Comparison of ENCODE assay signal across 15 cellular contexts in genomic region chr12:101784376-101784775, GRCh38. TPM values are rescaled to one million over a fixed set of nuclear protein-coding genes. Genes with fewer than 3 reads are reported as not detected.
A peak's percentile ranks its signal among the peaks of the same experiment; 100 is the strongest.
DNase-seq lines count a peak whose midpoint lies in the region; ATAC-seq and TF ChIP-seq lines count a peak whose summit lies in the region.
"Had no signal": no experiment of that assay in that cellular context is flagged by ENCODE, and none has a peak within 500 bp of the region (broad histone marks: within the 10 kb centered on the region; RNA-seq: fewer than 3 reads in every experiment).

No MANE protein-coding gene starts in this region.

- no peak for TF ChIP-seq CTCF in DND-41 (IDR thresholded peaks at IDR 0.05; ENCODE audit: borderline replicate concordance, extremely low read depth, low read length, poor library complexity, severe bottlenecking)
- no peak for TF ChIP-seq CTCF in endodermal cell (conservative IDR thresholded peaks at IDR 0.05)
- TF ChIP-seq CTCF in prostate gland (IDR thresholded peaks at IDR 0.05) = no peak
- TF ChIP-seq CTCF in esophagus muscularis mucosa (IDR thresholded peaks at IDR 0.05) = no peak

- H3K9me3 ChIP-seq in DND-41 (ENCODE audit: insufficient read depth, low read length, severe bottlenecking) = no peaks in the 10 kb centered on the region
- H3K9me3 ChIP-seq in T-helper 17 cell (ENCODE audit: control insufficient read depth, low read length, poor library complexity, severe bottlenecking) = no peaks in the 10 kb centered on the region
- H3K9me3 ChIP-seq in endodermal cell (ENCODE audit: control insufficient read depth, low read length) = no peaks in the 10 kb centered on the region
- H3K9me3 ChIP-seq in prostate gland = no peaks in the 10 kb centered on the region
- H3K9me3 ChIP-seq in esophagus muscularis mucosa = no peaks in the 10 kb centered on the region

- H3K27ac ChIP-seq in DND-41 (ENCODE audit: low read length) = peak overlapping the region; percentile 42; the same call in 1 of the 2 replicates
- no peak overlapping the region for H3K27ac ChIP-seq in endodermal cell (ENCODE audit: low read depth, low read length)
- peak overlapping the region; percentile 35 to 60 for H3K27ac ChIP-seq in prostate gland
- no peak overlapping the region for H3K27ac ChIP-seq in esophagus muscularis mucosa (replicated peaks in 1 of 4)

- H2AFZ ChIP-seq in DND-41 (ENCODE audit: low read depth, low read length) = no peak overlapping the region

- H3K4me1 Mint-ChIP-seq in T-helper 17 cell (peaks cover 12% of the 10 kb centered on the region), endodermal cell (no peaks in the 10 kb centered on the region)

- WGBS in endodermal cell (ENCODE audit: insufficient coverage in 1 of 2, insufficient read length in 1 of 2), 2 experiments = 90 to 100% methylated on average over 1 of the region's 1 CpG
- 44% methylated on average over 1 of the region's 1 CpG for WGBS in prostate gland
- WGBS in esophagus muscularis mucosa = 90% methylated on average over 1 of the region's 1 CpG

- no peak overlapping the region for H3K9ac ChIP-seq in DND-41 (ENCODE audit: low read depth, low read length)
- no peak overlapping the region for H3K9ac ChIP-seq in endodermal cell (ENCODE audit: extremely low read depth, low read length, poor library complexity, severe bottlenecking)

- no peak for DNase-seq in DND-41
- no peak for DNase-seq in T-helper 17 cell
- no peak for DNase-seq in endodermal cell
- DNase-seq in prostate gland (ENCODE audit: low spot score) = no peak
- no peak for DNase-seq in esophagus muscularis mucosa (ENCODE audit: extremely low spot score)
- no peak for DNase-seq in SKM-1 (lab: John Stamatoyannopoulos, UW; ENCODE audit: unreplicated experiment)
- DNase-seq in HT-29 (ENCODE audit: low spot score) = no peak
- DNase-seq: CD4-positive, alpha-beta memory T cell; GDM1; Karpas-422; MM.1S; NCI-H1092 treated with DMSO at 0.1 percent for 48 hours; NCI-H2081 treated with DMSO at 0.1 percent for 48 hours; NCI-H510A had no signal

- no peak for TF ChIP-seq POLR2A in prostate gland (IDR thresholded peaks at IDR 0.05)
- TF ChIP-seq POLR2A in esophagus muscularis mucosa (IDR thresholded peaks at IDR 0.05; ENCODE audit: low read depth) = no peak

- H3K4me3 Mint-ChIP-seq in T-helper 17 cell (no peak overlapping the region), endodermal cell (no peak overlapping the region)
- H3K4me3 Mint-ChIP-seq: B cell; CD4-positive, alpha-beta memory T cell had no signal

- H3K79me2 ChIP-seq in DND-41 (ENCODE audit: insufficient read depth, low read length) = no peaks in the 10 kb centered on the region

- H3K9me3 Mint-ChIP-seq in endodermal cell = no peaks in the 10 kb centered on the region
- H3K9me3 Mint-ChIP-seq: CD4-positive, alpha-beta memory T cell had no signal

- peaks cover 71% of the 10 kb centered on the region for H3K36me3 ChIP-seq in DND-41 (ENCODE audit: insufficient read depth, low read length)
- H3K36me3 ChIP-seq in endodermal cell (ENCODE audit: control insufficient read depth, insufficient read depth, low read length) = peaks cover 12% of the 10 kb centered on the region
- no peaks in the 10 kb centered on the region for H3K36me3 ChIP-seq in prostate gland
- peaks cover 0 to 72% (median 31%) of the 10 kb centered on the region in 4 donors for H3K36me3 ChIP-seq in esophagus muscularis mucosa

- H3K27me3 ChIP-seq in DND-41 (ENCODE audit: insufficient read depth, low read length, poor library complexity) = no peaks in the 10 kb centered on the region
- no peaks in the 10 kb centered on the region for H3K27me3 ChIP-seq in endodermal cell (ENCODE audit: control insufficient read depth, insufficient read depth, low read length, poor library complexity, severe bottlenecking)
- no peaks in the 10 kb centered on the region for H3K27me3 ChIP-seq in prostate gland (replicated peaks; ENCODE audit: insufficient read depth)
- no peaks in the 10 kb centered on the region for H3K27me3 ChIP-seq in esophagus muscularis mucosa

- TF ChIP-seq EP300 in esophagus muscularis mucosa (IDR thresholded peaks at IDR 0.05) = no peak

- H3K4me3 ChIP-seq in DND-41 (ENCODE audit: low read depth in 1 of 2, low read length in 2 of 2) (no peak overlapping the region), endodermal cell (ENCODE audit: low read length) (no peak overlapping the region), prostate gland (no peak overlapping the region), esophagus muscularis mucosa (no peak overlapping the region)

- ATAC-seq in DND-41 (ENCODE audit: insufficient read depth, low read depth) (no peak), T-helper 17 cell (no peak)

- H4K20me1 ChIP-seq in DND-41 (ENCODE audit: insufficient read depth, low read length) = no peaks in the 10 kb centered on the region

- no peaks in the 10 kb centered on the region for H3K4me1 ChIP-seq in DND-41 (ENCODE audit: insufficient read depth, low read length)
- H3K4me1 ChIP-seq in endodermal cell (ENCODE audit: control insufficient read depth, insufficient read depth, low read length) = no peaks in the 10 kb centered on the region
- H3K4me1 ChIP-seq in prostate gland (replicated peaks) = peaks cover 11% of the 10 kb centered on the region
- peaks cover 0 to 3% (median 1%) of the 10 kb centered on the region in 4 donors for H3K4me1 ChIP-seq in esophagus muscularis mucosa

- H3K27me3 Mint-ChIP-seq in T-helper 17 cell (no peaks in the 10 kb centered on the region), endodermal cell (ENCODE audit: insufficient read depth) (no peaks in the 10 kb centered on the region)
- H3K27me3 Mint-ChIP-seq: B cell; CD4-positive, alpha-beta memory T cell had no signal

- H3K27ac Mint-ChIP-seq in T-helper 17 cell (peak overlapping the region; percentile 32), endodermal cell (peak overlapping the region; percentile 1)
- H3K27ac Mint-ChIP-seq: B cell had no signal

- H3K4me2 ChIP-seq in DND-41 (ENCODE audit: insufficient read depth, low read length) = no peak overlapping the region

- H3K36me3 Mint-ChIP-seq in T-helper 17 cell (ENCODE audit: low read depth) (peaks cover 6% of the 10 kb centered on the region), endodermal cell (ENCODE audit: low read depth) (peaks cover 16% of the 10 kb centered on the region)

- intact Hi-C loops in prostate gland (cut with DNase I) (loop anchor here (5.0 kb wide), 1 partner anchor 38 kb away; no protein-coding TSS in a partner anchor), esophagus muscularis mucosa (cut with DNase I) (no loop called here)

RNA-seq across cellular contexts. Expression of gene SYCP3, which starts 45.1 kb away (rescaled TPM):
- total RNA-seq in T-helper 17 cell = under 1 TPM; 0.29 to 0.47 TPM
- total RNA-seq in endodermal cell = not detected
- not detected for polyA plus RNA-seq in endodermal cell (2013, experiment 1 of 2)
- polyA plus RNA-seq in endodermal cell (2013, experiment 2 of 2) = not detected
- total RNA-seq in prostate gland = 10 to 100 TPM in 1 of 2 donors, not detected in 1; 14.0 TPM
- not detected for total RNA-seq in esophagus muscularis mucosa
- total RNA-seq in HT-29 (2014; rRNA removed; shearing (Covaris generic)) = not detected in 2 replicates

RNA-seq across cellular contexts. Expression of gene GNPTAB, which starts 46.4 kb away (rescaled TPM):
- total RNA-seq in T-helper 17 cell (10 to 100 TPM; 38.1 to 41.2 TPM), endodermal cell (10 to 100 TPM; 27.8 to 30.5 TPM), prostate gland (10 to 100 TPM; 49.9 to 52.7 TPM), esophagus muscularis mucosa (10 to 100 TPM; 30.5 to 37.0 (median 32.1) TPM)
- 14.4 TPM for polyA plus RNA-seq in endodermal cell (2013, experiment 1 of 2)
- 13.5 TPM for polyA plus RNA-seq in endodermal cell (2013, experiment 2 of 2)
- total RNA-seq in HT-29 (2014; rRNA removed; shearing (Covaris generic)) = 6.1 and 12.7 TPM in 2 replicates

Comparison
In these comparisons a context has a peak if more than half of its experiments do, and no peak if none do; other contexts are left out.
1. H3K27ac ChIP-seq: peak in DND-41 (single experiment) and prostate gland (2 of 2); none in endodermal cell (single experiment) and esophagus muscularis mucosa (0 of 4).